Comparison of ENCODE assay signal across 16 cellular contexts in genomic region chr4:2352171-2352570, GRCh38.
DNase-seq lines count a peak whose midpoint lies in the region; ATAC-seq, FAIRE-seq and TF ChIP-seq lines count a peak whose summit lies in the region.
"Had no signal": no experiment of that assay in that cellular context is flagged by ENCODE, and none has a peak within 500 bp of the region (broad histone marks: within the 10 kb centered on the region; RNA-seq: fewer than 3 reads in every experiment).

No MANE protein-coding gene starts in this region.

- H3K4me3 Mint-ChIP-seq in H9: no peak overlapping the region

- H3K23me2 ChIP-seq in H9 (ENCODE audit: insufficient read length, low read depth, low read length, poor library complexity, severe bottlenecking) (no peaks in the 10 kb centered on the region), H1 (ENCODE audit: low read depth, low read length) (no peaks in the 10 kb centered on the region)

- H3K27me3 ChIP-seq in BLaER1 (no peaks in the 10 kb centered on the region), H9 (ENCODE audit: insufficient read depth, low read length) (no peaks in the 10 kb centered on the region), H1 (replicated peaks in 1 of 4; ENCODE audit: control insufficient read depth in 3 of 4, extremely low read depth in 1 of 4, insufficient read depth in 3 of 4, low read length in 3 of 4) (no peaks in the 10 kb centered on the region), spleen (replicated peaks in 1 of 7) (no peaks in the 10 kb centered on the region)
- H3K27me3 ChIP-seq: colonic mucosa had no signal

- no peak for TF ChIP-seq CTCF in H9 (conservative IDR thresholded peaks at IDR 0.05)
- no peak for TF ChIP-seq CTCF in H1 (IDR thresholded peaks at IDR 0.05; ENCODE audit: control extremely low read depth in 1 of 3, insufficient read depth in 1 of 3, low read depth in 1 of 3, low read length in 3 of 3)
- TF ChIP-seq CTCF in spleen (IDR thresholded peaks at IDR 0.05 in 8 of 11, conservative IDR thresholded peaks at IDR 0.05 in 3 of 11): no peak

- H4K5ac ChIP-seq in H9 (ENCODE audit: insufficient read length, low read depth, low read length) (no peak overlapping the region), H1 (ENCODE audit: insufficient read length, low read depth, low read length) (no peak overlapping the region)

- no peak for ATAC-seq in HG02870 (IDR thresholded peaks at IDR 0.05; ENCODE audit: unreplicated experiment)
- ATAC-seq in GM18498 (IDR thresholded peaks at IDR 0.05; ENCODE audit: unreplicated experiment): no peak

- H4K91ac ChIP-seq in H9 (ENCODE audit: insufficient read length, low read depth, low read length) (no peak overlapping the region), H1 (replicated peaks; ENCODE audit: insufficient read length, low read length) (no peak overlapping the region)

- DNase-seq in H9 (peak; percentile 16), H1 (ENCODE audit: low read depth in 1 of 2, low spot score in 2 of 2) (peak in 1 of 2 experiments; percentile 33), spleen (peak; percentile 61)
- no peak for DNase-seq in effector CD8-positive, alpha-beta T cell (lab: John Stamatoyannopoulos, UW)
- DNase-seq: activated naive CD4-positive, alpha-beta T cell treated with Interleukin-2 at 50 U/mL for 16 hours; colonic mucosa; DND-41; foreskin melanocyte; NCI-H1105; RPMI8226; stimulated activated CD4-positive, alpha-beta T cell treated with anti-CD3 and anti-CD28 coated beads, Interleukin-4, amount 100 ng/mL, for 4 hours; T1000 had no signal

- H2AK5ac ChIP-seq in H9 (ENCODE audit: insufficient read length, low read length) (no peak overlapping the region), H1 (ENCODE audit: low read depth, low read length) (no peak overlapping the region)

- peak overlapping the region in 1 of 3 experiments; percentile 84; a peak in 1 of 7 replicates for H3K27ac Mint-ChIP-seq in H9

- H3K27ac ChIP-seq in BLaER1: no peak overlapping the region
- no peak overlapping the region for H3K27ac ChIP-seq in H9 (ENCODE audit: insufficient read length, low read depth, low read length)
- H3K27ac ChIP-seq in H1 (ENCODE audit: low read depth, low read length): no peak overlapping the region
- no peak overlapping the region for H3K27ac ChIP-seq in spleen
- H3K27ac ChIP-seq: colonic mucosa had no signal

- H3K79me2 ChIP-seq in H9 (ENCODE audit: insufficient read depth, low read length) (no peaks in the 10 kb centered on the region), H1 (ENCODE audit: control insufficient read depth in 1 of 2, insufficient read depth in 2 of 2, low read length in 2 of 2) (no peaks in the 10 kb centered on the region)

- no peak overlapping the region for H3K23ac ChIP-seq in H9 (ENCODE audit: insufficient read length, low read depth, low read length)
- H3K23ac ChIP-seq in H1 (ENCODE audit: insufficient read length): no peak overlapping the region

- H2BK12ac ChIP-seq in H9 (ENCODE audit: insufficient read length, low read depth, low read length) (no peak overlapping the region), H1 (ENCODE audit: low read depth, low read length) (0 out of 2 replicates have a peak overlapping the region, but pooled peaks have one; percentile 39)

- H2AFZ ChIP-seq in H9 (ENCODE audit: low read length) (no peak overlapping the region), H1 (ENCODE audit: low read length) (no peak overlapping the region)

- H2BK15ac ChIP-seq in H9 (ENCODE audit: low read depth, low read length) (no peak overlapping the region), H1 (ENCODE audit: low read length) (no peak overlapping the region)

- intact Hi-C loops in spleen (cut with DNase I; ENCODE audit: low total_unique reads): no loop called here

- no peak for TF ChIP-seq EP300 in H1 (IDR thresholded peaks at IDR 0.05; ENCODE audit: borderline replicate concordance in 1 of 2, low read depth in 2 of 2, low read length in 2 of 2)

- POLR2A ChIA-PET in H1 (lab: Charles Lee; ENCODE audit: partially characterized antibody): no interaction called here

- H3K4me1 Mint-ChIP-seq in H9: no peaks in the 10 kb centered on the region

- no peak overlapping the region for H4K8ac ChIP-seq in H9 (replicated peaks; ENCODE audit: insufficient read length, low read depth, low read length)
- H4K8ac ChIP-seq in H1 (ENCODE audit: extremely low read depth, insufficient read depth, low read length): no peak overlapping the region; the same call in 1 of the 2 replicates

- H4K20me1 ChIP-seq in BLaER1 (no peaks in the 10 kb centered on the region), H9 (ENCODE audit: control insufficient read depth, insufficient read depth, insufficient read length) (no peaks in the 10 kb centered on the region), H1 (replicated peaks in 1 of 2; ENCODE audit: control insufficient read depth in 1 of 2, insufficient read depth in 2 of 2, low read length in 2 of 2) (peaks cover 0 to 3% of the 10 kb centered on the region in 2 experiments)

- H3K36me3 ChIP-seq in BLaER1 (no peaks in the 10 kb centered on the region), H1 (ENCODE audit: control insufficient read depth in 2 of 4, insufficient read depth in 4 of 4, low read length in 3 of 4) (no peaks in the 10 kb centered on the region), spleen (peaks cover 0 to 11% (median 0%) of the 10 kb centered on the region in 6 donors)
- H3K36me3 ChIP-seq: colonic mucosa had no signal

- H3K56ac ChIP-seq in H9 (ENCODE audit: insufficient read length, low read depth, low read length): no peak overlapping the region
- no peak overlapping the region for H3K56ac ChIP-seq in H1 (replicated peaks; ENCODE audit: insufficient read length, low read depth, low read length)

- no peak overlapping the region for H3K18ac ChIP-seq in H9 (ENCODE audit: insufficient read length, low read depth, low read length)
- H3K18ac ChIP-seq in H1 (ENCODE audit: extremely low read depth, low read length): no peak overlapping the region

- no CpG with 5 or more reads among the region's 10 CpGs for WGBS in H9 (ENCODE audit: extremely low coverage, insufficient read length, low lambda C conversion rate)
- 92% methylated on average over 8 of the region's 10 CpGs; no CpG with 5 or more reads in 1 of the 2 experiments for WGBS in H1 (ENCODE audit: extremely low coverage in 1 of 2, insufficient coverage in 1 of 2, insufficient read length in 1 of 2, insufficient replicate concordance in 2 of 2, low coverage in 1 of 2, low lambda C conversion rate in 2 of 2, missing lambda C conversion rate in 1 of 2), 2 experiments
- WGBS in spleen, 5 donors: 66 to 84% (median 81%) methylated on average over 10 of the region's 10 CpGs

- CTCF ChIA-PET in H1 (lab: Charles Lee; ENCODE audit: partially characterized antibody): interaction anchor here (0.7 to 9.7 kb wide), 3 partner anchors 72 to 336 kb away, joined by 3 to 69 read pairs (median 3); no protein-coding TSS in a partner anchor

- no peak overlapping the region for H2BK20ac ChIP-seq in H9 (ENCODE audit: low read depth, low read length, poor library complexity, severe bottlenecking)
- H2BK20ac ChIP-seq in H1 (ENCODE audit: low read length): no peak overlapping the region

- TF ChIP-seq POLR2A in H1 (IDR thresholded peaks at IDR 0.05; ENCODE audit: control extremely low read depth in 1 of 2, low read depth in 2 of 2, low read length in 2 of 2) (no peak), spleen (IDR thresholded peaks at IDR 0.05) (no peak)

- H3K4me1 ChIP-seq in BLaER1 (peaks cover 42% of the 10 kb centered on the region), H9 (ENCODE audit: insufficient read depth, low read length) (no peaks in the 10 kb centered on the region), H1 (replicated peaks in 1 of 4; ENCODE audit: control insufficient read depth in 3 of 4, insufficient read depth in 4 of 4, low read length in 3 of 4) (peaks cover 0 to 3% (median under 1%) of the 10 kb centered on the region in 4 experiments; a peak in 3 of 7 replicates), spleen (peaks cover 0 to 40% (median 14%) of the 10 kb centered on the region in 6 donors)
- H3K4me1 ChIP-seq: colonic mucosa had no signal

- no peak overlapping the region for H3K4me3 ChIP-seq in BLaER1
- H3K4me3 ChIP-seq in H1 (ENCODE audit: extremely low read depth in 1 of 4, insufficient read depth in 2 of 4, low read depth in 3 of 4, low read length in 4 of 4): no peak overlapping the region
- H3K4me3 ChIP-seq in spleen: no peak overlapping the region
- H3K4me3 ChIP-seq: colonic mucosa, smooth muscle cell had no signal

- H3K9ac ChIP-seq in BLaER1 (no peak overlapping the region), H9 (ENCODE audit: extremely low read depth, insufficient read length, low read length) (no peak overlapping the region), H1 (replicated peaks in 1 of 4; ENCODE audit: extremely low read depth in 1 of 4, low read depth in 3 of 4, low read length in 3 of 4) (no peak overlapping the region)

- no peaks in the 10 kb centered on the region for H3K36me3 Mint-ChIP-seq in H9 (ENCODE audit: insufficient read depth in 1 of 3, low read depth in 3 of 3)

- H3K27me3 Mint-ChIP-seq in H9 (ENCODE audit: low read depth): no peaks in the 10 kb centered on the region; the same call in 1 of the 2 replicates

- H3T11ph ChIP-seq in H9 (ENCODE audit: low read length): no peak overlapping the region

- no peak for TF ChIP-seq RAD21 in H1 (IDR thresholded peaks at IDR 0.05 in 1 of 2, conservative IDR thresholded peaks at IDR 0.05 in 1 of 2; ENCODE audit: low read depth in 2 of 2, low read length in 2 of 2)

- H3K14ac ChIP-seq in H9 (ENCODE audit: insufficient read depth, low read length) (no peak overlapping the region), H1 (ENCODE audit: insufficient read length) (no peak overlapping the region)

- FAIRE-seq in H1 (lab: Jason Lieb, UNC): no peak

- H3K9me3 ChIP-seq in BLaER1 (peaks cover 1% of the 10 kb centered on the region), H9 (ENCODE audit: control insufficient read depth, low read depth, low read length) (no peaks in the 10 kb centered on the region), H1 (ENCODE audit: insufficient read depth in 2 of 2, low read depth in 1 of 2, low read length in 1 of 2) (no peaks in the 10 kb centered on the region), spleen (peaks cover 0 to 6% (median 3%) of the 10 kb centered on the region in 8 donors)
- H3K9me3 ChIP-seq: colonic mucosa had no signal

- no peaks in the 10 kb centered on the region for H3K9me3 Mint-ChIP-seq in H9

- H3K4me2 ChIP-seq in BLaER1: peak overlapping the region; percentile 74
- no peak overlapping the region for H3K4me2 ChIP-seq in H9 (ENCODE audit: insufficient read depth, insufficient read length, low read length)
- no peak overlapping the region for H3K4me2 ChIP-seq in H1 (ENCODE audit: insufficient read depth in 1 of 2, low read depth in 2 of 2, low read length in 2 of 2)
- H3K4me2 ChIP-seq: smooth muscle cell had no signal

- H2BK5ac ChIP-seq in H9 (ENCODE audit: insufficient read length, low read length) (no peak overlapping the region), H1 (ENCODE audit: low read depth, low read length) (no peak overlapping the region)

- H2BK120ac ChIP-seq in H9 (ENCODE audit: low read depth, low read length, poor library complexity, severe bottlenecking) (no peak overlapping the region), H1 (replicated peaks; ENCODE audit: low read depth, low read length) (no peak overlapping the region)

- H3K4ac ChIP-seq in H9 (ENCODE audit: low read depth, low read length) (no peak overlapping the region), H1 (replicated peaks; ENCODE audit: insufficient read length, low read depth, low read length) (no peak overlapping the region)

- H3K79me1 ChIP-seq in H9 (ENCODE audit: insufficient read depth, low read depth, low read length, poor library complexity, severe bottlenecking) (no peaks in the 10 kb centered on the region), H1 (ENCODE audit: low read depth, low read length) (no peaks in the 10 kb centered on the region)
